23 cellular contexts compared by ENCODE assay signal in the genomic region with DNA sequence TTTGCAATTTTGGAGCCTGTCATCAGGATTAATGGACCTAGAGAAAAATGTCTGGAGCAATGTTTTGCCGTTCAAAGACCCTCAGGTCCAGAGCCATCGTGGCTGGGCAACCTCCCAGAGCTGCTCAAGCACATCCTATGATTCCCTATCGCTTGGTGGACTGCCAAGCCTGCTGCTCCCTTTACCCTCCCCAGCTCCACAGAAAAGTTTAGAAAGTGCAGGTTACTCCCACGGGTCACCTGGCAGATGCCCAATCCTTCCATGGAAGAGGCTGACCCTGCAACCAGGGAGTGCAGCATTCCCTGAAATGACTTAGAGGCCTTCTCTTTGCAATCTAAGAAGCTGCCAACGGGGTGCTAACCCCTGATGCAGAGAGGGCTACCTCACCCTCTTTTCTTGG.
DNase-seq lines count a peak whose midpoint lies in the region; ATAC-seq, FAIRE-seq and TF ChIP-seq lines count a peak whose summit lies in the region.
"Had no signal": no experiment of that assay in that cellular context is flagged by ENCODE, and none has a peak within 500 bp of the region (broad histone marks: within the 10 kb centered on the region; RNA-seq: fewer than 3 reads in every experiment).

No MANE protein-coding gene starts in this region.

- H3K9me3 ChIP-seq in liver (ENCODE audit: control insufficient read depth in 4 of 4, low read length in 3 of 4) (no peaks in the 10 kb centered on the region), HepG2 (ENCODE audit: low read length) (no peaks in the 10 kb centered on the region)
- H3K9me3 ChIP-seq: BLaER1, MG63 had no signal

- H3K36me3 Mint-ChIP-seq in stimulated activated naive B cell treated with anti-CD40 and anti-IgM and Interleukin-4, amounts not matched to agents 10 μg/mL and 1 μg/mL and 100 μg/mL, for 72 hours = no peaks in the 10 kb centered on the region
- H3K36me3 Mint-ChIP-seq: CD4-positive, CD25-positive, alpha-beta regulatory T cell had no signal

- H3K27me3 ChIP-seq in liver (ENCODE audit: control insufficient read depth in 4 of 4, insufficient read depth in 4 of 4, low read length in 3 of 4) (no peaks in the 10 kb centered on the region), HepG2 (ENCODE audit: control insufficient read depth in 1 of 2, insufficient read depth in 2 of 2, low read length in 2 of 2) (no peaks in the 10 kb centered on the region; a peak in 1 of 5 replicates)
- H3K27me3 ChIP-seq: BLaER1, MG63 had no signal

- in situ Hi-C loops in HepG2 (cut with HindIII; ENCODE audit: extremely low pct_ligation_motif_present, low pct_unique_long_range_greater_than_20kb) = no loop called here

- H3K27ac ChIP-seq in liver (ENCODE audit: low read depth in 1 of 2, low read length in 2 of 2) (no peak overlapping the region), HepG2 (ENCODE audit: extremely low read length, insufficient read depth, low read length) (no peak overlapping the region), caudate nucleus (ENCODE audit: low read depth, low read length) (no peak overlapping the region)
- H3K27ac ChIP-seq: BLaER1, GM23248, SK-N-MC had no signal

- no peaks in the 10 kb centered on the region for H3K79me2 ChIP-seq in HepG2 (ENCODE audit: insufficient read depth, low read length)

- FAIRE-seq in HepG2 (lab: Jason Lieb, UNC) = no peak
- FAIRE-seq: A204.1, GM18507 had no signal

- no peaks in the 10 kb centered on the region for H3K9me3 Mint-ChIP-seq in stimulated activated naive B cell treated with anti-CD40 and anti-IgM and Interleukin-4, amounts not matched to agents 10 μg/mL and 1 μg/mL and 100 μg/mL, for 72 hours

- H3K4me3 Mint-ChIP-seq in stimulated activated naive B cell treated with anti-CD40 and anti-IgM and Interleukin-4, amounts not matched to agents 10 μg/mL and 1 μg/mL and 100 μg/mL, for 72 hours = no peak overlapping the region
- H3K4me3 Mint-ChIP-seq: CD4-positive, CD25-positive, alpha-beta regulatory T cell had no signal

- no peak overlapping the region for H2AFZ ChIP-seq in HepG2 (ENCODE audit: low read length)
- H2AFZ ChIP-seq: GM23248 had no signal

- H3K27ac Mint-ChIP-seq in stimulated activated naive B cell treated with anti-CD40 and anti-IgM and Interleukin-4, amounts not matched to agents 10 μg/mL and 1 μg/mL and 100 μg/mL, for 72 hours = peak overlapping the region; percentile 40
- H3K27ac Mint-ChIP-seq: CD4-positive, CD25-positive, alpha-beta regulatory T cell had no signal

- TF ChIP-seq EP300 in HepG2 (IDR thresholded peaks at IDR 0.05; ENCODE audit: low read depth in 2 of 2, low read length in 2 of 2) (no peak), HepG2 (CRISPR knock-in tag; IDR thresholded peaks at IDR 0.05; ENCODE audit: borderline replicate concordance) (no peak)

- no peak for ATAC-seq in HepG2
- no peak for ATAC-seq in stimulated activated naive B cell treated with anti-CD40 and anti-IgM and Interleukin-4, amounts not matched to agents 10 μg/mL and 1 μg/mL and 100 μg/mL, for 72 hours (replicated peaks)

- H3K4me1 Mint-ChIP-seq in stimulated activated naive B cell treated with anti-CD40 and anti-IgM and Interleukin-4, amounts not matched to agents 10 μg/mL and 1 μg/mL and 100 μg/mL, for 72 hours = no peaks in the 10 kb centered on the region
- H3K4me1 Mint-ChIP-seq: CD4-positive, CD25-positive, alpha-beta regulatory T cell had no signal

- intact Hi-C loops in HepG2 (cut with micrococcal nuclease; ENCODE audit: unreplicated experiment) = no loop called here

- TF ChIP-seq POLR2A in HepG2 (IDR thresholded peaks at IDR 0.05; ENCODE audit: insufficient read depth in 1 of 2, low read depth in 2 of 2, low read length in 2 of 2) = no peak

- 49% methylated on average over 5 of the region's 5 CpGs for WGBS in liver
- WGBS in HepG2 (ENCODE audit: low lambda C conversion rate) = 0% methylated on average over 5 of the region's 5 CpGs

- DNase-seq in HepG2 (ENCODE audit: low spot score) (no peak), kidney tubule cell (ENCODE audit: low spot score) (peak; percentile 39), midbrain (lab: John Stamatoyannopoulos, UW) (no peak), caudate nucleus (lab: John Stamatoyannopoulos, UW) (no peak)
- DNase-seq in stimulated activated naive B cell treated with anti-CD40 and anti-IgM and Interleukin-4, amounts not matched to agents 10 μg/mL and 1 μg/mL and 100 μg/mL, for 72 hours = no peak
- no peak for DNase-seq in activated CD4-positive, alpha-beta T cell treated with anti-CD3 and anti-CD28 coated beads, Interleukin-2, amount 50 U/mL, for 48 hours
- DNase-seq: CD4-positive, CD25-positive, alpha-beta regulatory T cell; DMS53; GM23248; H7; IMR-90; KG1; MG63; NCI-H2029; NCI-H446 treated with DMSO at 0.1 percent for 48 hours; NCI-H526; NCI-H82; SIG-M5 had no signal

- CTCF ChIA-PET in HepG2 (lab: Yijun Ruan, JAX; ENCODE audit: low intra/inter-chr PET ratio, low total read pairs) = no interaction called here

- H4K20me1 ChIP-seq in HepG2 (ENCODE audit: insufficient read depth, low read length) = no peaks in the 10 kb centered on the region
- H4K20me1 ChIP-seq: BLaER1 had no signal

- POLR2A ChIA-PET in HepG2 (lab: Yijun Ruan, JAX) = no interaction called here

- H3K4me3 ChIP-seq in liver (ENCODE audit: low read depth in 1 of 3, low read length in 3 of 3) (no peak overlapping the region), HepG2 (replicated peaks in 1 of 3; ENCODE audit: insufficient read depth in 1 of 3, low read depth in 2 of 3, low read length in 3 of 3) (no peak overlapping the region)
- H3K4me3 ChIP-seq: BLaER1, GM23248, MG63, SK-N-MC had no signal

- peaks cover 0 to 7% of the 10 kb centered on the region in 2 donors for H3K27me3 Mint-ChIP-seq in stimulated activated naive B cell treated with anti-CD40 and anti-IgM and Interleukin-4, amounts not matched to agents 10 μg/mL and 1 μg/mL and 100 μg/mL, for 72 hours

- no peak overlapping the region for H3K4me2 ChIP-seq in HepG2 (ENCODE audit: low read depth, low read length)
- H3K4me2 ChIP-seq: BLaER1 had no signal

- BruUV-seq in HepG2 (replicated peaks; lab: Mats Ljungman, UMichigan) = no TSS peak

- no peak overlapping the region for H3K9ac ChIP-seq in liver (ENCODE audit: low read depth in 1 of 2, low read length in 2 of 2)
- H3K9ac ChIP-seq in HepG2 (ENCODE audit: insufficient read depth, low read depth, low read length) = no peak overlapping the region
- H3K9ac ChIP-seq: BLaER1, GM23248 had no signal

- TF ChIP-seq RAD21 in liver (IDR thresholded peaks at IDR 0.05) = no peak
- no peak for TF ChIP-seq RAD21 in HepG2 (CRISPR knock-in tag; IDR thresholded peaks at IDR 0.05)

- H3K36me3 ChIP-seq in liver (ENCODE audit: control insufficient read depth in 4 of 4, insufficient read depth in 3 of 4, low read depth in 1 of 4, low read length in 3 of 4) = no peaks in the 10 kb centered on the region
- no peaks in the 10 kb centered on the region for H3K36me3 ChIP-seq in HepG2 (replicated peaks in 1 of 2; ENCODE audit: control insufficient read depth in 1 of 2, insufficient read depth in 2 of 2, low read length in 2 of 2)
- H3K36me3 ChIP-seq: BLaER1, MG63 had no signal

- H3K4me1 ChIP-seq in liver (ENCODE audit: control insufficient read depth in 4 of 4, insufficient read depth in 4 of 4, low read length in 3 of 4) (no peaks in the 10 kb centered on the region), HepG2 (ENCODE audit: insufficient read depth, low read length) (no peaks in the 10 kb centered on the region)
- H3K4me1 ChIP-seq: BLaER1 had no signal

- TF ChIP-seq CTCF in liver (IDR thresholded peaks at IDR 0.05; ENCODE audit: low read depth, low read length, missing input control) (no peak), HepG2 (CRISPR knock-in tag; IDR thresholded peaks at IDR 0.05) (no peak)

TF ChIP-seq in liver, 16 proteins besides CTCF, POLR2A, EP300 and RAD21:
- TF ChIP-seq RXRA (IDR thresholded peaks at IDR 0.05) (peak in 1 of 2 donors; percentile 31), FOXA1 (IDR thresholded peaks at IDR 0.05) (no peak), NR2F2 (IDR thresholded peaks at IDR 0.05) (peak; percentile 62), HNF4A (conservative IDR thresholded peaks at IDR 0.05) (no peak)
- TF ChIP-seq, protein P1, sequence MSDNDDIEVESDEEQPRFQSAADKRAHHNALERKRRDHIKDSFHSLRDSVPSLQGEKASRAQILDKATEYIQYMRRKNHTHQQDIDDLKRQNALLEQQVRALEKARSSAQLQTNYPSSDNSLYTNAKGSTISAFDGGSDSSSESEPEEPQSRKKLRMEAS (IDR thresholded peaks at IDR 0.05) = no peak
- TF ChIP-seq, protein P2, sequence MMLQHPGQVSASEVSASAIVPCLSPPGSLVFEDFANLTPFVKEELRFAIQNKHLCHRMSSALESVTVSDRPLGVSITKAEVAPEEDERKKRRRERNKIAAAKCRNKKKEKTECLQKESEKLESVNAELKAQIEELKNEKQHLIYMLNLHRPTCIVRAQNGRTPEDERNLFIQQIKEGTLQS (IDR thresholded peaks at IDR 0.05) = no peak

TF ChIP-seq in HepG2, 621 proteins besides CTCF, POLR2A, EP300 and RAD21:
- TF ChIP-seq ZNF160 (CRISPR knock-in tag; IDR thresholded peaks at IDR 0.05) = no peak
- no peak for TF ChIP-seq CHD2 (IDR thresholded peaks at IDR 0.05; ENCODE audit: low read depth, low read length)
- no peak for TF ChIP-seq ZNF468 (CRISPR knock-in tag; IDR thresholded peaks at IDR 0.05)
- no peak for TF ChIP-seq TCF7L2 (IDR thresholded peaks at IDR 0.05; ENCODE audit: low read depth, low read length)
- TF ChIP-seq, protein P3, sequence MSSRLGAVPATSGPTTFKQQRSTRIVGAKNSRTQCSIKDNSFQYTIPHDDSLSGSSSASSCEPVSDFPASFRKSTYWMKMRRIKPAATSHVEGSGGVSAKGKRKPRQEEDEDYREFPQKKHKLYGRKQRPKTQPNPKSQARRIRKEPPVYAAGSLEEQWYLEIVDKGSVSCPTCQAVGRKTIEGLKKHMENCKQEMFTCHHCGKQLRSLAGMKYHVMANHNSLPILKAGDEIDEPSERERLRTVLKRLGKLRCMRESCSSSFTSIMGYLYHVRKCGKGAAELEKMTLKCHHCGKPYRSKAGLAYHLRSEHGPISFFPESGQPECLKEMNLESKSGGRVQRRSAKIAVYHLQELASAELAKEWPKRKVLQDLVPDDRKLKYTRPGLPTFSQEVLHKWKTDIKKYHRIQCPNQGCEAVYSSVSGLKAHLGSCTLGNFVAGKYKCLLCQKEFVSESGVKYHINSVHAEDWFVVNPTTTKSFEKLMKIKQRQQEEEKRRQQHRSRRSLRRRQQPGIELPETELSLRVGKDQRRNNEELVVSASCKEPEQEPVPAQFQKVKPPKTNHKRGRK (CRISPR knock-in tag; IDR thresholded peaks at IDR 0.05) = no peak
- TF ChIP-seq TCF12 (IDR thresholded peaks at IDR 0.05) = no peak
- TF ChIP-seq TCF12 (CRISPR knock-in tag; IDR thresholded peaks at IDR 0.05) = no peak
